ENCODE assay signal across 1 cellular context in genomic region chr17:3788200-3788599, GRCh38.
TF ChIP-seq lines count a peak whose summit lies in the region.

No MANE protein-coding gene starts in this region.

TF ChIP-seq in HepG2, 621 proteins besides CTCF, POLR2A, EP300 and RAD21:
- TF ChIP-seq ZBTB10 (CRISPR knock-in tag; IDR thresholded peaks at IDR 0.05; ENCODE audit: borderline replicate concordance) (no peak), STAG1 (CRISPR knock-in tag; IDR thresholded peaks at IDR 0.05) (no peak), ZNF20 (CRISPR knock-in tag; IDR thresholded peaks at IDR 0.05) (no peak), CENPX (CRISPR knock-in tag; IDR thresholded peaks at IDR 0.05) (no peak), FOXA1 (IDR thresholded peaks at IDR 0.05) (no peak), FOXA1 (CRISPR knock-in tag; IDR thresholded peaks at IDR 0.05) (no peak), ATF7 (IDR thresholded peaks at IDR 0.05) (no peak), ATF7 (CRISPR knock-in tag; IDR thresholded peaks at IDR 0.05) (no peak), GFI1 (CRISPR knock-in tag; IDR thresholded peaks at IDR 0.05; ENCODE audit: borderline replicate concordance) (no peak), ZNF678 (CRISPR knock-in tag; IDR thresholded peaks at IDR 0.05) (no peak), NR2F1 (CRISPR knock-in tag; IDR thresholded peaks at IDR 0.05) (no peak), ZNF737 (CRISPR knock-in tag; IDR thresholded peaks at IDR 0.05; ENCODE audit: borderline replicate concordance) (no peak), KLF12 (CRISPR knock-in tag; IDR thresholded peaks at IDR 0.05; ENCODE audit: borderline replicate concordance) (no peak), AKNA (CRISPR knock-in tag; IDR thresholded peaks at IDR 0.05; ENCODE audit: borderline replicate concordance) (no peak), MATR3 (CRISPR knock-in tag; IDR thresholded peaks at IDR 0.05) (no peak)
